Comparison of ENCODE assay signal across 11 cellular contexts in genomic region chr1:34787461-34788420, GRCh38. TPM values are rescaled to one million over a fixed set of nuclear protein-coding genes. Genes with fewer than 3 reads are reported as not detected.
DNase-seq lines count a peak whose midpoint lies in the region; ATAC-seq and TF ChIP-seq lines count a peak whose summit lies in the region.
"Had no signal": no experiment of that assay in that cellular context is flagged by ENCODE, and none has a peak within 500 bp of the region (broad histone marks: within the 10 kb centered on the region; RNA-seq: fewer than 3 reads in every experiment).

No MANE protein-coding gene starts in this region.

- no peak overlapping the region for H2BK5ac ChIP-seq in trophoblast cell (ENCODE audit: low read depth, low read length, poor library complexity)

- no peak overlapping the region for H3K4me3 ChIP-seq in heart left ventricle
- H3K4me3 ChIP-seq in epithelial cell of esophagus (ENCODE audit: low read length) = no peak overlapping the region
- H3K4me3 ChIP-seq in upper lobe of right lung = no peak overlapping the region
- H3K4me3 ChIP-seq in trophoblast cell (ENCODE audit: low read depth, low read length) = no peak overlapping the region

- DNase-seq in heart left ventricle (peak in 2 of 5 donors; percentile 38 to 44), Right ventricle myocardium superior (no peak), NCI-H774 (lab: John Stamatoyannopoulos, UW) (peak; percentile 11), epithelial cell of esophagus (ENCODE audit: low read depth) (peak; percentile 37), upper lobe of right lung (no peak), occipital lobe (lab: John Stamatoyannopoulos, UW) (no peak), trophoblast cell (no peak)
- DNase-seq: activated T-cell treated with anti-CD3 and anti-CD28 coated beads, Interleukin-2, amount 50 U/mL, for 72 hours; DMS79 treated with DMSO at 0.1 percent for 48 hours; hippocampal formation had no signal

- H3K4me1 ChIP-seq in heart left ventricle (peaks cover 0 to 41% (median 10%) of the 10 kb centered on the region in 12 donors), upper lobe of right lung (peaks cover 7% of the 10 kb centered on the region), trophoblast cell (ENCODE audit: control insufficient read depth in 1 of 2, insufficient read depth in 2 of 2, low read length in 2 of 2) (no peaks in the 10 kb centered on the region)

- no peak overlapping the region for H4K12ac ChIP-seq in trophoblast cell (ENCODE audit: low read depth, low read length)

- no peak overlapping the region for H4K8ac ChIP-seq in trophoblast cell (ENCODE audit: low read depth, low read length)

- ATAC-seq in heart left ventricle (peak in 3 of 4 donors; percentile 34 to 59 (median 45)), Right ventricle myocardium superior (ENCODE audit: poor library complexity) (no peak), upper lobe of right lung (no peak), HG02981 (IDR thresholded peaks at IDR 0.05; ENCODE audit: unreplicated experiment) (no peak)

- no peak overlapping the region for H3K4ac ChIP-seq in trophoblast cell (ENCODE audit: low read depth, low read length)

- WGBS in heart left ventricle, 4 donors = 45 to 57% (median 49%) methylated on average over 8 to 9 of the region's 9 CpGs
- no CpG with 5 or more reads among the region's 9 CpGs for WGBS in trophoblast cell (ENCODE audit: extremely low coverage, insufficient coverage, insufficient read length)

- H3K4me2 ChIP-seq in trophoblast cell (ENCODE audit: low read length) = no peak overlapping the region

- no peak overlapping the region for H2BK120ac ChIP-seq in trophoblast cell (ENCODE audit: insufficient read depth, low read length, poor library complexity)

- no peaks in the 10 kb centered on the region for H3K79me2 ChIP-seq in trophoblast cell (ENCODE audit: control insufficient read depth, insufficient read depth, low read length, poor library complexity)

- H3K36me3 ChIP-seq in heart left ventricle = no peaks in the 10 kb centered on the region
- H3K36me3 ChIP-seq in upper lobe of right lung = no peaks in the 10 kb centered on the region
- no peaks in the 10 kb centered on the region for H3K36me3 ChIP-seq in trophoblast cell (ENCODE audit: control insufficient read depth in 1 of 2, insufficient read depth in 2 of 2, low read length in 2 of 2)

- no peak overlapping the region for H3K23ac ChIP-seq in trophoblast cell (ENCODE audit: low read length)

- no peak overlapping the region for H2AFZ ChIP-seq in trophoblast cell (ENCODE audit: insufficient read depth, low read length, poor library complexity)

- peaks cover 0 to 12% (median under 1%) of the 10 kb centered on the region in 9 donors for H3K27me3 ChIP-seq in heart left ventricle
- peaks cover 1% of the 10 kb centered on the region for H3K27me3 ChIP-seq in upper lobe of right lung
- H3K27me3 ChIP-seq in trophoblast cell (ENCODE audit: insufficient read depth, low read length) = peaks cover 6% of the 10 kb centered on the region

- intact Hi-C loops in heart left ventricle (cut with DNase I) = loop anchor here in 7 of 10 donors (1.0 to 5.0 kb wide), 5 partner anchors 65 to 195 kb away; no protein-coding TSS in a partner anchor
- intact Hi-C loops in Right ventricle myocardium superior (cut with DNase I) = loop anchor here (2.0 to 5.0 kb wide), 2 partner anchors 65 to 80 kb away; no protein-coding TSS in a partner anchor
- intact Hi-C loops in upper lobe of right lung (cut with DNase I) = no loop called here

- no peak overlapping the region for H3K9ac ChIP-seq in trophoblast cell (ENCODE audit: low read length)

- peak overlapping the region in 4 of 12 donors; percentile 10 to 43 (median 24) for H3K27ac ChIP-seq in heart left ventricle
- no peak overlapping the region for H3K27ac ChIP-seq in upper lobe of right lung
- H3K27ac ChIP-seq in trophoblast cell (ENCODE audit: low read depth, low read length) = no peak overlapping the region

- no peak overlapping the region for H3K14ac ChIP-seq in trophoblast cell (ENCODE audit: low read length)

- no peak overlapping the region for H2BK12ac ChIP-seq in trophoblast cell (ENCODE audit: low read length)

- no peak overlapping the region for H4K91ac ChIP-seq in trophoblast cell (ENCODE audit: low read depth, low read length)

- H3K79me1 ChIP-seq in trophoblast cell (ENCODE audit: low read length) = no peaks in the 10 kb centered on the region

- no peak overlapping the region for H2AK5ac ChIP-seq in trophoblast cell (ENCODE audit: low read length)

- H3K18ac ChIP-seq in trophoblast cell (ENCODE audit: low read length) = no peak overlapping the region

- TF ChIP-seq CTCF in heart left ventricle (IDR thresholded peaks at IDR 0.05) = peak in 11 of 12 donors; percentile 25 to 52 (median 40)
- no peak for TF ChIP-seq CTCF in epithelial cell of esophagus (IDR thresholded peaks at IDR 0.05; ENCODE audit: insufficient read depth, low read depth, low read length, missing control alignments)
- peak; percentile 23 for TF ChIP-seq CTCF in upper lobe of right lung (IDR thresholded peaks at IDR 0.05)

- no peak for TF ChIP-seq POLR2A in heart left ventricle (IDR thresholded peaks at IDR 0.05)

- no peaks in the 10 kb centered on the region for H3K9me3 ChIP-seq in heart left ventricle
- no peaks in the 10 kb centered on the region for H3K9me3 ChIP-seq in upper lobe of right lung
- peaks cover 4% of the 10 kb centered on the region for H3K9me3 ChIP-seq in trophoblast cell (ENCODE audit: insufficient read depth, low read depth, low read length)

RNA-seq across cellular contexts. Expression of gene GJA4, which starts 5.1 kb away (rescaled TPM):
- total RNA-seq in heart left ventricle = 10 to 100 TPM; 14.2 to 78.0 (median 22.6) TPM
- 10 to 100 TPM; 23.0 to 36.9 TPM for polyA plus RNA-seq in heart left ventricle
- total RNA-seq in Right ventricle myocardium superior = 20.9 TPM
- total RNA-seq in upper lobe of right lung = 20.0 TPM
- 3.4 TPM for total RNA-seq in occipital lobe
- not detected in 2 replicates for polyA plus RNA-seq in trophoblast cell (2013)

RNA-seq across cellular contexts. Expression of gene GJB3, which starts 6.7 kb away (rescaled TPM):
- total RNA-seq in heart left ventricle (not detected), Right ventricle myocardium superior (not detected), upper lobe of right lung (0.81 TPM), occipital lobe (not detected)
- not detected for polyA plus RNA-seq in heart left ventricle
- polyA plus RNA-seq in trophoblast cell (2013) = 0.19 and 0.32 TPM in 2 replicates
- total RNA-seq: activated T-cell treated with anti-CD3 and anti-CD28 coated beads, Interleukin-2, amount 50 U/mL, for 72 hours had no signal

RNA-seq across cellular contexts. Expression of gene GJB4, which starts 28.2 kb away (rescaled TPM):
- not detected for total RNA-seq in heart left ventricle
- not detected for polyA plus RNA-seq in heart left ventricle
- not detected for total RNA-seq in Right ventricle myocardium superior
- total RNA-seq in upper lobe of right lung = not detected
- total RNA-seq in occipital lobe = not detected
- polyA plus RNA-seq in trophoblast cell (2013) = not detected in 2 replicates
- total RNA-seq: activated T-cell treated with anti-CD3 and anti-CD28 coated beads, Interleukin-2, amount 50 U/mL, for 72 hours had no signal

RNA-seq across cellular contexts. Expression of gene GJB5, which starts 32.9 kb away (rescaled TPM):
- total RNA-seq in heart left ventricle (not detected), Right ventricle myocardium superior (not detected), upper lobe of right lung (not detected), occipital lobe (not detected)
- polyA plus RNA-seq in heart left ventricle = not detected
- 0.05 and 0.10 TPM in 2 replicates for polyA plus RNA-seq in trophoblast cell (2013)
- total RNA-seq: activated T-cell treated with anti-CD3 and anti-CD28 coated beads, Interleukin-2, amount 50 U/mL, for 72 hours had no signal

Comparison
In these comparisons a context has a peak if more than half of its experiments do, and no peak if none do; other contexts are left out.
1. ATAC-seq: peak in heart left ventricle (3 of 4); none in Right ventricle myocardium superior (single experiment), upper lobe of right lung (single experiment) and HG02981 (single experiment).
2. DNase-seq: peak in NCI-H774 (single experiment) and epithelial cell of esophagus (single experiment); none in Right ventricle myocardium superior (single experiment), upper lobe of right lung (single experiment), occipital lobe (single experiment) and trophoblast cell (0 of 2).